16 cellular contexts compared by ENCODE assay signal in the genomic region with DNA sequence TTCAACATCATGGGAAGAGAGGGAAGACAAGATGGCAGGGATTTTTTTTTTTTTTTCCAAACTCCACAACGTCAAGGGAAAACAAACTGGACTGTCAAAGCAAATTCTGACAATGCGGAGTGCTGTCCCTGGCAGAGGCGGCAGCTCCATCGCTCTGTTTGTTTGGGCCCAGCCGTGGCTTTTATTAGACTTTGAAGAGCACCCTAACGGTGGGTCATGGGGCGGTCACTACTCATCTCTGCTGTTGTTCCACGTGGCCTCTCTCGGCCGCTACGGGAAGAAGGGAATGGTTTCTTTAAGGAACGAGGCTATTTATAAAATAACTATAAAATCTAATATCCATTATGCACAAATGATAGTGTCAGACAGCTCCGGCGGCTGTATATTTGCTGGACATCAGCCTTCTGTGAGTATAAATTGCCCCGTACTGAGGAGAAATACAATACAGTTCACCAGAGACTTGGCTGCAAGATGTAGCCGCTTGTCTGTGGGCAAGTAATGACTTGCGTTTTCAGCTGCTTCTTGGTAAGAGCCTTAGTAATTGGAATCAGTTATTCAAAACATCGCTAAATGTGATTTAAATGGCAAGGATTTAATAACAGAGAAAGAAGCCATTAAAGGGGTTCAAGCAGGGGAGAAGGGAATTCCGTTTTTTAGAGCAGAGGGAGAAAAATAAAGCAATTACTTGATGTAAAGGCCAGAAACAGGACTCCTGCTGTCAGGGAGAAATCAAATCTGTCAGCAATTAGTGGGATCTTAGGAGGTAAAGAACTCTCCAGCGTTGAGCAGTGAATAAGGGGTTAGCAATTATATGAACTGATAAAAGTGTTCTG.
DNase-seq lines count a peak whose midpoint lies in the region; ATAC-seq and TF ChIP-seq lines count a peak whose summit lies in the region.
"Had no signal": no experiment of that assay in that cellular context is flagged by ENCODE, and none has a peak within 500 bp of the region (broad histone marks: within the 10 kb centered on the region; RNA-seq: fewer than 3 reads in every experiment).

No MANE protein-coding gene starts in this region.

- DNase-seq in NCI-H1092 treated with DMSO at 0.1 percent for 48 hours (lab: John Stamatoyannopoulos, UW): peak; percentile 74
- DNase-seq in RWPE1 (ENCODE audit: low spot score): peak; percentile 38
- DNase-seq in fibroblast of the conjunctiva (ENCODE audit: low read depth): peak; percentile 10
- DNase-seq in stromal cell of bone marrow (ENCODE audit: low read depth): peak; percentile 23
- DNase-seq in left cardiac atrium: no peak
- DNase-seq in ascending aorta (ENCODE audit: low spot score in 2 of 2): no peak
- no peak for DNase-seq in dermis blood vessel endothelial cell
- no peak for DNase-seq in activated T-cell treated with anti-CD3 and anti-CD28 coated beads for 4 hours
- DNase-seq: activated CD8-positive, alpha-beta memory T cell treated with anti-CD3 and anti-CD28 coated beads for 24 hours; activated naive CD4-positive, alpha-beta T cell treated with anti-CD3 and anti-CD28 coated beads, Interleukin-2, amount 10 ng/mL, durations not matched to agents 7 days and 5 days; Caco-2; GOT3; NCI-H1930; T1000 had no signal

- H3K4me3 ChIP-seq in ascending aorta: no peak overlapping the region
- H3K4me3 ChIP-seq: thoracic aorta had no signal

- intact Hi-C loops in left cardiac atrium (cut with DNase I) (no loop called here), ascending aorta (cut with DNase I) (loop anchor here (10.0 kb wide), 2 partner anchors 84 to 144 kb away; no protein-coding TSS in a partner anchor)

- H3K27me3 ChIP-seq in ascending aorta: no peaks in the 10 kb centered on the region

- H3K27ac ChIP-seq in RWPE1 (no peak overlapping the region), ascending aorta (no peak overlapping the region)
- H3K27ac ChIP-seq: thoracic aorta had no signal

- POLR2A ChIA-PET in RWPE1 (lab: Yijun Ruan, JAX; ENCODE audit: low non-redundant PET): no interaction called here

- no peaks in the 10 kb centered on the region for H3K36me3 ChIP-seq in ascending aorta
- H3K36me3 ChIP-seq: thoracic aorta had no signal

- ATAC-seq in left cardiac atrium: no peak
- ATAC-seq: natural killer cell treated with Interleukin-12 subunit alpha and Interleukin-12 subunit beta and Interleukin-15 and Interleukin-18, amount 100 ng/mL, for 72 hours had no signal

- TF ChIP-seq CTCF in RWPE1 (conservative IDR thresholded peaks at IDR 0.05; ENCODE audit: low read depth) (no peak), ascending aorta (IDR thresholded peaks at IDR 0.05) (no peak)

- no peaks in the 10 kb centered on the region for H3K9me3 ChIP-seq in ascending aorta
- H3K9me3 ChIP-seq: Caco-2, thoracic aorta had no signal

- no peaks in the 10 kb centered on the region for H3K4me1 ChIP-seq in ascending aorta
- H3K4me1 ChIP-seq: Caco-2 had no signal

- CTCF ChIA-PET in RWPE1 (lab: Yijun Ruan, JAX): interaction anchor here (0.5 kb wide), 1 partner anchor 69 kb away, joined by 3 read pairs; no protein-coding TSS in a partner anchor

Comparison
In these comparisons a context has a peak if more than half of its experiments do, and no peak if none do; other contexts are left out.
1. DNase-seq: peak in NCI-H1092 treated with DMSO at 0.1 percent for 48 hours (single experiment), RWPE1 (single experiment), fibroblast of the conjunctiva (single experiment) and stromal cell of bone marrow (single experiment); none in left cardiac atrium (single experiment), ascending aorta (0 of 2), dermis blood vessel endothelial cell (single experiment) and activated T-cell treated with anti-CD3 and anti-CD28 coated beads for 4 hours (single experiment).